In genomic region chrX:70481871-70482270, GRCh38 we compare ENCODE assay signal across 16 cellular contexts. TPM values are rescaled to one million over a fixed set of nuclear protein-coding genes. Genes with fewer than 3 reads are reported as not detected.
DNase-seq lines count a peak whose midpoint lies in the region; ATAC-seq, FAIRE-seq and TF ChIP-seq lines count a peak whose summit lies in the region.
"Had no signal": no experiment of that assay in that cellular context is flagged by ENCODE, and none has a peak within 500 bp of the region (broad histone marks: within the 10 kb centered on the region; RNA-seq: fewer than 3 reads in every experiment).

No MANE protein-coding gene starts in this region.

- no peak for DNase-seq in HCT116 (ENCODE audit: low read depth, low spot score)
- no peak for DNase-seq in astrocyte (ENCODE audit: low read depth)
- DNase-seq in left colon: no peak
- peak; percentile 87 for DNase-seq in small intestine
- no peak for DNase-seq in medulla oblongata (ENCODE audit: extremely low spot score)
- no peak for DNase-seq in activated CD4-positive, CD25-positive, alpha-beta regulatory T cell treated with anti-CD3 and anti-CD28 coated beads, Interleukin-2, amount 50 U/mL, for 72 hours
- DNase-seq in DMS 273 treated with DMSO at 0.1 percent for 48 hours (lab: John Stamatoyannopoulos, UW): no peak
- DNase-seq: activated naive CD4-positive, alpha-beta T cell; NCI-H2081 treated with DMSO at 0.1 percent for 48 hours; SW 1271 had no signal

- H3K4me1 Mint-ChIP-seq in astrocyte (ENCODE audit: low read depth, unreplicated experiment): peaks cover 43% of the 10 kb centered on the region

- intact Hi-C loops in HCT116 (cut with micrococcal nuclease): no loop called here
- intact Hi-C loops in left colon (cut with DNase I, micrococcal nuclease): no loop called here

- no peaks in the 10 kb centered on the region for H3K9me3 Mint-ChIP-seq in astrocyte (ENCODE audit: unreplicated experiment)

- H3K9ac ChIP-seq in HCT116 (ENCODE audit: low read length): no peak overlapping the region
- no peak overlapping the region for H3K9ac ChIP-seq in astrocyte (ENCODE audit: low read length)

- no TSS peak for BruUV-seq in HCT116 (replicated peaks; lab: Mats Ljungman, UMichigan)

- H3K9me2 ChIP-seq in HCT116 (ENCODE audit: insufficient read depth): no peaks in the 10 kb centered on the region

- H2AFZ ChIP-seq in HCT116 (ENCODE audit: low read depth, low read length, poor library complexity, severe bottlenecking) (no peak overlapping the region), astrocyte (ENCODE audit: low read depth, low read length) (no peak overlapping the region)

- no peak for TF ChIP-seq CTCF in HCT116 (IDR thresholded peaks at IDR 0.05 in 2 of 3, conservative IDR thresholded peaks at IDR 0.05 in 1 of 3; ENCODE audit: borderline replicate concordance in 1 of 3, insufficient read depth in 1 of 3, low read depth in 2 of 3, low read length in 2 of 3)
- no peak for TF ChIP-seq CTCF in astrocyte (IDR thresholded peaks at IDR 0.05; ENCODE audit: insufficient read depth, low read depth, low read length)

- H3K27ac Mint-ChIP-seq in astrocyte (ENCODE audit: unreplicated experiment): peak overlapping the region; percentile 66

- H3K9me3 ChIP-seq in HCT116 (ENCODE audit: control insufficient read depth in 1 of 2, insufficient read depth in 1 of 2, low read depth in 1 of 2, low read length in 2 of 2) (no peaks in the 10 kb centered on the region), astrocyte (ENCODE audit: insufficient read depth, low read depth, low read length) (no peaks in the 10 kb centered on the region), small intestine (ENCODE audit: control insufficient read depth, low read depth) (no peaks in the 10 kb centered on the region)
- H3K9me3 ChIP-seq: neutrophil, vagina had no signal

- FAIRE-seq in astrocyte (lab: Jason Lieb, UNC): no peak
- no peak for FAIRE-seq in small intestine (lab: Jason Lieb, UNC)
- FAIRE-seq: GM18507, K562 had no signal

- peak overlapping the region; percentile 49; the same call in 1 of the 2 replicates for H3K4me2 ChIP-seq in HCT116 (ENCODE audit: low read length)
- no peak overlapping the region for H3K4me2 ChIP-seq in astrocyte (ENCODE audit: low read length)

- TF ChIP-seq POLR2A in HCT116 (IDR thresholded peaks at IDR 0.05; ENCODE audit: borderline replicate concordance, extremely low read depth, insufficient read depth, insufficient read length): no peak

- H3K36me3 Mint-ChIP-seq in astrocyte (ENCODE audit: low read depth, unreplicated experiment): no peaks in the 10 kb centered on the region

- H3K36me3 ChIP-seq in HCT116 (ENCODE audit: control insufficient read depth in 1 of 2, insufficient read depth in 2 of 2, low read length in 2 of 2): no peaks in the 10 kb centered on the region; a peak in 1 of 4 replicates
- H3K36me3 ChIP-seq in astrocyte (ENCODE audit: insufficient read depth, low read length): peaks cover 4% of the 10 kb centered on the region
- peaks cover 0 to 2% of the 10 kb centered on the region in 2 donors for H3K36me3 ChIP-seq in small intestine (ENCODE audit: control insufficient read depth in 2 of 2, insufficient read depth in 2 of 2, low read length in 2 of 2)
- H3K36me3 ChIP-seq: neutrophil, vagina had no signal

- H3K4me3 ChIP-seq in HCT116 (replicated peaks in 1 of 2; ENCODE audit: low read depth in 1 of 2, low read length in 2 of 2) (no peak overlapping the region), astrocyte (ENCODE audit: insufficient read depth, low read depth, low read length) (no peak overlapping the region), small intestine (ENCODE audit: low read depth in 1 of 2, low read length in 2 of 2) (no peak overlapping the region)
- H3K4me3 ChIP-seq: K562, vagina had no signal

- no peaks in the 10 kb centered on the region for H3K27me3 Mint-ChIP-seq in astrocyte (ENCODE audit: low read depth, unreplicated experiment)

- H3K27ac ChIP-seq in HCT116 (ENCODE audit: low read depth, low read length): no peak overlapping the region
- no peak overlapping the region for H3K27ac ChIP-seq in astrocyte (ENCODE audit: low read depth, low read length)
- peak overlapping the region in 1 of 2 donors; percentile 89 for H3K27ac ChIP-seq in small intestine (ENCODE audit: low read depth in 1 of 2, low read length in 1 of 2)
- H3K27ac ChIP-seq: neutrophil, vagina had no signal

- RAD21 ChIA-PET in HCT116 (lab: Charles Lee; ENCODE audit: low non-redundant PET in 1 of 2, low total read pairs in 2 of 2, uncharacterized antibody in 2 of 2, unreplicated experiment in 2 of 2): interaction anchor here in 1 of 2 experiments (0.7 kb wide), 1 partner anchor 18 kb away, joined by 3 read pairs; no protein-coding TSS in a partner anchor

- H3K27me3 ChIP-seq in HCT116 (ENCODE audit: insufficient read depth, low read length) (no peaks in the 10 kb centered on the region), astrocyte (ENCODE audit: insufficient read depth, low read length) (no peaks in the 10 kb centered on the region), small intestine (ENCODE audit: control insufficient read depth in 2 of 2, insufficient read depth in 2 of 2, low read length in 2 of 2) (no peaks in the 10 kb centered on the region)
- H3K27me3 ChIP-seq: neutrophil, vagina had no signal

- TF ChIP-seq RAD21 in HCT116 (IDR thresholded peaks at IDR 0.05; ENCODE audit: low read depth): no peak

- CTCF ChIA-PET in HCT116 (lab: Charles Lee): interaction anchor here (1.6 kb wide), 1 partner anchor 183 kb away, joined by 3 read pairs; no protein-coding TSS in a partner anchor

- ATAC-seq in HCT116 (no peak), left colon (peak; percentile 29), HG03280 (IDR thresholded peaks at IDR 0.05; ENCODE audit: unreplicated experiment) (no peak)
- ATAC-seq: K562 had no signal

- 25 to 60% (median 48%) methylated on average over 5 of the region's 5 CpGs for WGBS in small intestine, 3 donors

- H3K4me1 ChIP-seq in HCT116 (ENCODE audit: control insufficient read depth in 1 of 2, insufficient read depth in 2 of 2, low read length in 2 of 2): peaks cover 62 to 67% of the 10 kb centered on the region in 2 experiments
- peaks cover 43% of the 10 kb centered on the region for H3K4me1 ChIP-seq in astrocyte (ENCODE audit: insufficient read depth, low read length)
- peaks cover 0 to 5% of the 10 kb centered on the region in 2 donors for H3K4me1 ChIP-seq in small intestine (ENCODE audit: control insufficient read depth in 2 of 2, insufficient read depth in 1 of 2, low read depth in 1 of 2, low read length in 1 of 2)

- H4K20me1 ChIP-seq in HCT116 (ENCODE audit: insufficient read depth): no peaks in the 10 kb centered on the region
- no peaks in the 10 kb centered on the region for H4K20me1 ChIP-seq in astrocyte (ENCODE audit: insufficient read depth, low read length)

- peaks cover 10% of the 10 kb centered on the region for H3K79me2 ChIP-seq in HCT116 (ENCODE audit: insufficient read depth, low read length)
- H3K79me2 ChIP-seq in astrocyte (ENCODE audit: insufficient read depth, low read length): no peaks in the 10 kb centered on the region

- no peak overlapping the region for H3K4me3 Mint-ChIP-seq in astrocyte (ENCODE audit: unreplicated experiment)

- POLR2A ChIA-PET in HCT116 (lab: Charles Lee): interaction anchor here (0.7 kb wide), 1 partner anchor 39 kb away, joined by 3 read pairs; no protein-coding TSS in a partner anchor

TF ChIP-seq in HCT116, 20 proteins besides CTCF, POLR2A, EP300 and RAD21:
- TF ChIP-seq ZNF274 (IDR thresholded peaks at IDR 0.05; ENCODE audit: low read depth, low read length) (no peak), SP1 (IDR thresholded peaks at IDR 0.05; ENCODE audit: low read depth) (no peak), SIN3A (IDR thresholded peaks at IDR 0.05; ENCODE audit: low read depth) (no peak), SRF (IDR thresholded peaks at IDR 0.05; ENCODE audit: low read depth) (no peak)

RNA-seq across cellular contexts. Expression of gene DLG3, which starts 37.2 kb away (rescaled TPM):
- total RNA-seq in HCT116 (2021; ENCODE audit: unreplicated experiment): 48.4 TPM
- polyA plus RNA-seq in HCT116 (2012): 32.2 and 37.8 TPM in 2 replicates
- total RNA-seq in astrocyte: 14.5 and 15.2 TPM in 2 replicates
- total RNA-seq in left colon: 10 to 100 TPM; 69.6 to 88.9 TPM
- 10 to 100 TPM; 22.2 to 40.0 (median 27.6) TPM for polyA plus RNA-seq in small intestine

RNA-seq across cellular contexts. Expression of gene GDPD2, which starts 58.8 kb away (rescaled TPM):
- not detected for total RNA-seq in HCT116 (2021; ENCODE audit: unreplicated experiment)
- polyA plus RNA-seq in HCT116 (2012): 0.07 TPM in 1 of 2 replicates, not detected in the other
- not detected in 2 replicates for total RNA-seq in astrocyte
- total RNA-seq in left colon: 10 to 100 TPM; 23.3 to 23.5 TPM
- 10 to 100 TPM in 2 of 3 donors, 1 to 10 TPM in 1; 2.6 to 26.4 (median 25.9) TPM for polyA plus RNA-seq in small intestine
- total RNA-seq: K562, liver, vagina had no signal
- polyA plus RNA-seq: K562, liver had no signal

Comparison
In these comparisons a context has a peak if more than half of its experiments do, and no peak if none do; other contexts are left out.
1. RNA of gene GDPD2, which starts 58.8 kb away (total RNA-seq): 23.3 to 23.5 TPM in left colon; not detected in astrocyte and not detected in HCT116 (single experiment); every median in the first group is over 10 times any median in the second.